Comparison of ENCODE assay signal across 8 cellular contexts in genomic region chr1:151327223-151327902, GRCh38. TPM values are rescaled to one million over a fixed set of nuclear protein-coding genes. Genes with fewer than 3 reads are reported as not detected.
A peak's percentile ranks its signal among the peaks of the same experiment; 100 is the strongest.
DNase-seq lines count a peak whose midpoint lies in the region; ATAC-seq and TF ChIP-seq lines count a peak whose summit lies in the region.

Gene PI4KB, minus strand, starts transcription at chr1:151327416. Its CDS starts 10,935 bp downstream, at chr1:151316481.

- H3K4me3 ChIP-seq in AG09309 (ENCODE audit: control insufficient read depth, low read depth, low read length) (peak within 1 kb of the TSS; percentile 87), kidney epithelial cell (ENCODE audit: low read depth, low read length) (peak within 1 kb of the TSS; percentile 92)

- peak; percentile 80 for TF ChIP-seq POLR2A in GM19193 (IDR thresholded peaks at IDR 0.05; ENCODE audit: extremely low read depth, insufficient read depth, insufficient read length)

- H3K27ac ChIP-seq in cingulate gyrus (ENCODE audit: low read depth, low read length) = peak within 1 kb of the TSS; percentile 96

- H3K36me3 ChIP-seq in kidney epithelial cell (ENCODE audit: control insufficient read depth, insufficient read depth, low read length) = no peaks in the 10 kb centered on the region

- ATAC-seq in HG03460 (IDR thresholded peaks at IDR 0.05; ENCODE audit: unreplicated experiment) = peak; percentile 81

- H3K27me3 ChIP-seq in kidney epithelial cell (ENCODE audit: control insufficient read depth, insufficient read depth, low read length) = no peaks in the 10 kb centered on the region

- DNase-seq in AG09309 (ENCODE audit: low read depth) (peak; percentile 93), NCI-H526 treated with DMSO at 0.1 percent for 48 hours (lab: John Stamatoyannopoulos, UW) (peak; percentile 100), kidney epithelial cell (ENCODE audit: low read depth) (peak; percentile 89)
- peak; percentile 92 for DNase-seq in activated CD4-positive, alpha-beta T cell treated with anti-CD3 and anti-CD28 coated beads for 48 hours
- DNase-seq in stimulated activated CD4-positive, alpha-beta T cell treated with anti-CD3 and anti-CD28 coated beads, Interleukin-15, amount 100 ng/mL, for 24 hours = peak; percentile 92

- TF ChIP-seq CTCF in AG09309 (IDR thresholded peaks at IDR 0.05; ENCODE audit: control insufficient read depth, insufficient read depth, low read depth, low read length, missing control alignments) = no peak
- TF ChIP-seq CTCF in kidney epithelial cell (IDR thresholded peaks at IDR 0.05; ENCODE audit: insufficient read depth, low read length, poor library complexity, severe bottlenecking) = no peak

RNA-seq across cellular contexts. Expression of gene PI4KB, which starts in this region (rescaled TPM):
- 42.3 and 44.1 TPM in 2 replicates for total RNA-seq in kidney epithelial cell

Comparison
In these comparisons a context has a peak if more than half of its experiments do, and no peak if none do; other contexts are left out.
1. Peak in every context shown above with its lines: DNase-seq, ATAC-seq, H3K4me3 ChIP-seq and H3K27ac ChIP-seq.